Comparison of ENCODE assay signal across 16 cellular contexts in genomic region chr11:128747728-128748148, GRCh38. TPM values are rescaled to one million over a fixed set of nuclear protein-coding genes. Genes with fewer than 3 reads are reported as not detected.
A peak's percentile ranks its signal among the peaks of the same experiment; 100 is the strongest.
DNase-seq lines count a peak whose midpoint lies in the region; ATAC-seq and TF ChIP-seq lines count a peak whose summit lies in the region.
"Had no signal": no experiment of that assay in that cellular context is flagged by ENCODE, and none has a peak within 500 bp of the region (broad histone marks: within the 10 kb centered on the region; RNA-seq: fewer than 3 reads in every experiment).

No MANE protein-coding gene starts in this region.

- DNase-seq in activated T-cell treated with anti-CD3 and anti-CD28 coated beads, Interleukin-2, amount 50 U/mL, for 4 hours = no peak
- DNase-seq in activated T-cell treated with anti-CD3 and anti-CD28 coated beads for 4 hours (no peak), fibroblast of villous mesenchyme (ENCODE audit: low read depth) (peak; percentile 6), DMS153 treated with DMSO at 0.1 percent for 48 hours (lab: John Stamatoyannopoulos, UW; ENCODE audit: unreplicated experiment) (no peak), SKM-1 (lab: John Stamatoyannopoulos, UW; ENCODE audit: unreplicated experiment) (no peak)
- DNase-seq in T-helper 2 cell treated with Interferon-gamma antibody and Interleukin-4, amounts not matched to agents 5 μg/mL and 100 μg/mL, for 36 hours (ENCODE audit: low spot score) = no peak
- no peak for DNase-seq in stimulated activated naive CD8-positive, alpha-beta T cell treated with anti-CD3 and anti-CD28 coated beads, Interleukin-15, Interleukin-2, amounts not matched to agents 100 U/mL and 50 U/mL, for 24 hours
- DNase-seq: ACHN, Caco-2, erythroblast, GM23248, Kasumi-1, left ventricle myocardium inferior, NCI-H1417 treated with DMSO at 0.1 percent for 48 hours, uterus had no signal

- peak; percentile 72 to 79 for ATAC-seq in activated T-cell treated with anti-CD3 and anti-CD28 coated beads, Interleukin-2, amount 50 U/mL, for 4 hours
- peak; percentile 85 for ATAC-seq in stimulated activated naive CD8-positive, alpha-beta T cell treated with anti-CD3 and anti-CD28 coated beads, Interleukin-15, Interleukin-2, amounts not matched to agents 100 U/mL and 50 U/mL, for 24 hours
- no peak for ATAC-seq in GM21447 (IDR thresholded peaks at IDR 0.05; ENCODE audit: unreplicated experiment)

- no peak for TF ChIP-seq CTCF in fibroblast of villous mesenchyme (IDR thresholded peaks at IDR 0.05; ENCODE audit: insufficient read depth, low read depth, low read length)

- no peaks in the 10 kb centered on the region for H3K27me3 Mint-ChIP-seq in activated T-cell treated with anti-CD3 and anti-CD28 coated beads, Interleukin-2, amount 50 U/mL, for 4 hours (ENCODE audit: low read depth)
- H3K27me3 Mint-ChIP-seq in T-helper 2 cell treated with Interferon-gamma antibody and Interleukin-4, amounts not matched to agents 5 μg/mL and 100 μg/mL, for 36 hours (ENCODE audit: low read depth) = no peaks in the 10 kb centered on the region

- peak overlapping the region; percentile 52 for H3K4me3 Mint-ChIP-seq in activated T-cell treated with anti-CD3 and anti-CD28 coated beads, Interleukin-2, amount 50 U/mL, for 4 hours
- peak overlapping the region; percentile 65 for H3K4me3 Mint-ChIP-seq in T-helper 2 cell treated with Interferon-gamma antibody and Interleukin-4, amounts not matched to agents 5 μg/mL and 100 μg/mL, for 36 hours

- peak overlapping the region; percentile 63 for H3K27ac Mint-ChIP-seq in T-helper 2 cell treated with Interferon-gamma antibody and Interleukin-4, amounts not matched to agents 5 μg/mL and 100 μg/mL, for 36 hours

- no peaks in the 10 kb centered on the region for H3K9me3 Mint-ChIP-seq in activated T-cell treated with anti-CD3 and anti-CD28 coated beads, Interleukin-2, amount 50 U/mL, for 4 hours
- no peaks in the 10 kb centered on the region for H3K9me3 Mint-ChIP-seq in T-helper 2 cell treated with Interferon-gamma antibody and Interleukin-4, amounts not matched to agents 5 μg/mL and 100 μg/mL, for 36 hours

- H3K4me3 ChIP-seq in fibroblast of villous mesenchyme (ENCODE audit: low read depth, low read length) = no peak overlapping the region
- H3K4me3 ChIP-seq: GM23248, left ventricle myocardium inferior, uterus had no signal

- peaks cover 19% of the 10 kb centered on the region for H3K36me3 Mint-ChIP-seq in activated T-cell treated with anti-CD3 and anti-CD28 coated beads, Interleukin-2, amount 50 U/mL, for 4 hours (ENCODE audit: insufficient read depth)
- H3K36me3 Mint-ChIP-seq in T-helper 2 cell treated with Interferon-gamma antibody and Interleukin-4, amounts not matched to agents 5 μg/mL and 100 μg/mL, for 36 hours (ENCODE audit: low read depth) = peaks cover 51% of the 10 kb centered on the region

- H3K4me1 Mint-ChIP-seq in activated T-cell treated with anti-CD3 and anti-CD28 coated beads, Interleukin-2, amount 50 U/mL, for 4 hours (ENCODE audit: low read depth) = peaks cover 72% of the 10 kb centered on the region
- peaks cover 41% of the 10 kb centered on the region for H3K4me1 Mint-ChIP-seq in T-helper 2 cell treated with Interferon-gamma antibody and Interleukin-4, amounts not matched to agents 5 μg/mL and 100 μg/mL, for 36 hours (ENCODE audit: low read depth)

RNA-seq across cellular contexts. Expression of gene FLI1, which starts 53.9 kb away (rescaled TPM):
- total RNA-seq in activated T-cell treated with anti-CD3 and anti-CD28 coated beads, Interleukin-2, amount 50 U/mL, for 4 hours = 10 to 100 TPM; 18.1 to 22.7 (median 21.7) TPM
- 6.9 and 10.6 TPM in 2 replicates for total RNA-seq in fibroblast of villous mesenchyme
- total RNA-seq: Caco-2 had no signal
